ENCODE assay signal across 24 cellular contexts in genomic region chr2:237648016-237648381, GRCh38. TPM values are rescaled to one million over a fixed set of nuclear protein-coding genes. Genes with fewer than 3 reads are reported as not detected.
A peak's percentile ranks its signal among the peaks of the same experiment; 100 is the strongest.
DNase-seq lines count a peak whose midpoint lies in the region; ATAC-seq and TF ChIP-seq lines count a peak whose summit lies in the region.
"Had no signal": no experiment of that assay in that cellular context is flagged by ENCODE, and none has a peak within 500 bp of the region (broad histone marks: within the 10 kb centered on the region; RNA-seq: fewer than 3 reads in every experiment).

No MANE protein-coding gene starts in this region.

- H3K4me1 Mint-ChIP-seq in activated naive CD4-positive, alpha-beta T cell treated with anti-CD3 and anti-CD28 coated beads, Interleukin-2, amount 10 ng/mL, durations not matched to agents 7 days and 5 days: no peaks in the 10 kb centered on the region

- H3K27ac Mint-ChIP-seq in activated naive CD4-positive, alpha-beta T cell treated with anti-CD3 and anti-CD28 coated beads, Interleukin-2, amount 10 ng/mL, durations not matched to agents 7 days and 5 days: no peak overlapping the region
- H3K27ac Mint-ChIP-seq: B cell, CD14-positive monocyte had no signal

- H3K9me3 Mint-ChIP-seq in activated naive CD4-positive, alpha-beta T cell treated with anti-CD3 and anti-CD28 coated beads, Interleukin-2, amount 10 ng/mL, durations not matched to agents 7 days and 5 days: peaks cover 2% of the 10 kb centered on the region

- WGBS in iPS DF 6.9 (ENCODE audit: insufficient coverage, insufficient read length): no CpG with 5 or more reads among the region's 9 CpGs

- peaks cover 45% of the 10 kb centered on the region for H3K27me3 Mint-ChIP-seq in activated naive CD4-positive, alpha-beta T cell treated with anti-CD3 and anti-CD28 coated beads, Interleukin-2, amount 10 ng/mL, durations not matched to agents 7 days and 5 days

- CTCF ChIA-PET in activated naive CD4-positive, alpha-beta T cell treated with anti-CD3 and anti-CD28 coated beads, Interleukin-2, amount 10 ng/mL, durations not matched to agents 7 days and 5 days (lab: Charles Lee): no interaction called here

- no peak for TF ChIP-seq CTCF in AG10803 (conservative IDR thresholded peaks at IDR 0.05; ENCODE audit: low read length)
- no peak for TF ChIP-seq CTCF in fibroblast of pulmonary artery (IDR thresholded peaks at IDR 0.05; ENCODE audit: low read length, missing control alignments)

- no peaks in the 10 kb centered on the region for H3K27me3 ChIP-seq in iPS DF 6.9 (ENCODE audit: control insufficient read depth, insufficient read depth, low read length)
- H3K27me3 ChIP-seq: Peyer's patch had no signal

- DNase-seq in AG10803 (ENCODE audit: low read depth): peak; percentile 45
- DNase-seq in fibroblast of pulmonary artery (ENCODE audit: low read depth): peak; percentile 38
- no peak for DNase-seq in iPS DF 6.9 (ENCODE audit: low read depth, low spot score)
- DNase-seq in stimulated activated CD8-positive, alpha-beta memory T cell treated with anti-CD3 and anti-CD28 coated beads, Interleukin-4, amount 100 ng/mL, for 48 hours: peak; percentile 8
- DNase-seq in mesenteric fat pad (ENCODE audit: low spot score): no peak
- DNase-seq in GOT3 (lab: John Stamatoyannopoulos, UW): no peak
- DNase-seq in activated naive CD4-positive, alpha-beta T cell treated with anti-CD3 and anti-CD28 coated beads, Interleukin-2, amount 10 ng/mL, durations not matched to agents 7 days and 5 days: no peak
- DNase-seq: GM23248; HCEC 1CT; MM.1S; NCI-H1092; NCI-H146; NCI-H2029; NCI-H226; NCI-H510A treated with DMSO at 0.1 percent for 48 hours; NCI-H748 treated with DMSO at 0.1 percent for 48 hours; NK-92 treated with Interleukin-12 subunit alpha and Interleukin-12 subunit beta, amount 100 ng/mL, for 24 hours had no signal

- no peaks in the 10 kb centered on the region for H3K36me3 Mint-ChIP-seq in activated naive CD4-positive, alpha-beta T cell treated with anti-CD3 and anti-CD28 coated beads, Interleukin-2, amount 10 ng/mL, durations not matched to agents 7 days and 5 days

- no peak overlapping the region for H3K4me3 ChIP-seq in AG10803 (ENCODE audit: low read length)
- H3K4me3 ChIP-seq in fibroblast of pulmonary artery (replicated peaks; ENCODE audit: low read depth, low read length): no peak overlapping the region
- peak overlapping the region; percentile 3; the same call in 1 of the 2 replicates for H3K4me3 ChIP-seq in iPS DF 6.9 (ENCODE audit: low read length)
- H3K4me3 ChIP-seq: GM23248, K562, Peyer's patch had no signal

- H3K27ac ChIP-seq in iPS DF 6.9 (ENCODE audit: low read length): no peak overlapping the region
- H3K27ac ChIP-seq: GM23248, HL-60, Peyer's patch had no signal

- no peak overlapping the region for H3K4me3 Mint-ChIP-seq in activated naive CD4-positive, alpha-beta T cell treated with anti-CD3 and anti-CD28 coated beads, Interleukin-2, amount 10 ng/mL, durations not matched to agents 7 days and 5 days
- H3K4me3 Mint-ChIP-seq: B cell, CD14-positive monocyte had no signal

- no peaks in the 10 kb centered on the region for H3K36me3 ChIP-seq in iPS DF 6.9 (ENCODE audit: control insufficient read depth, insufficient read depth, low read length)
- H3K36me3 ChIP-seq: Peyer's patch had no signal

- H3K9me3 ChIP-seq in iPS DF 6.9 (ENCODE audit: control insufficient read depth, insufficient read depth, low read length): no peaks in the 10 kb centered on the region
- H3K9me3 ChIP-seq: Peyer's patch had no signal

- H3K4me1 ChIP-seq in iPS DF 6.9 (ENCODE audit: control insufficient read depth, insufficient read depth, low read length): no peaks in the 10 kb centered on the region; the same call in 1 of the 2 replicates
- H3K4me1 ChIP-seq: Peyer's patch had no signal

- ATAC-seq in HG02623 (IDR thresholded peaks at IDR 0.05; ENCODE audit: unreplicated experiment): no peak
- ATAC-seq: HepG2, K562 had no signal

RNA-seq across cellular contexts. Expression of gene LRRFIP1, which starts 20.6 kb away (rescaled TPM):
- total RNA-seq in mesenteric fat pad: 144 TPM

RNA-seq across cellular contexts. Expression of gene RAB17, which starts 57.5 kb away (rescaled TPM):
- 0.87 TPM for total RNA-seq in mesenteric fat pad
- total RNA-seq: B cell had no signal

Comparison
In these comparisons a context has a peak if more than half of its experiments do, and no peak if none do; other contexts are left out.
1. DNase-seq: peak in AG10803 (single experiment), fibroblast of pulmonary artery (single experiment) and stimulated activated CD8-positive, alpha-beta memory T cell treated with anti-CD3 and anti-CD28 coated beads, Interleukin-4, amount 100 ng/mL, for 48 hours (single experiment); none in iPS DF 6.9 (single experiment), mesenteric fat pad (single experiment), GOT3 (single experiment) and activated naive CD4-positive, alpha-beta T cell treated with anti-CD3 and anti-CD28 coated beads, Interleukin-2, amount 10 ng/mL, durations not matched to agents 7 days and 5 days (single experiment).